8 cellular contexts compared by ENCODE assay signal in genomic region chr17:74213897-74214386, GRCh38. TPM values are rescaled to one million over a fixed set of nuclear protein-coding genes. Genes with fewer than 3 reads are reported as not detected.
DNase-seq lines count a peak whose midpoint lies in the region; ATAC-seq and TF ChIP-seq lines count a peak whose summit lies in the region.

No MANE protein-coding gene starts in this region.

- BruUV-seq in Panc1 (replicated peaks; lab: Mats Ljungman, UMichigan) = no TSS peak

- no peak overlapping the region; the same call in 1 of the 2 replicates for H3K27ac ChIP-seq in Panc1 (ENCODE audit: low read length)
- H3K27ac ChIP-seq in neutrophil = no peak overlapping the region

- DNase-seq in H7 (peak; percentile 64), Panc1 (ENCODE audit: low read depth, low spot score) (no peak), epithelial cell of esophagus (ENCODE audit: low read depth) (no peak), NCI-H345 (lab: John Stamatoyannopoulos, UW) (no peak)
- no peak for DNase-seq in NK-92 treated with Interleukin-12 subunit alpha and Interleukin-12 subunit beta, amount 100 ng/mL, for 24 hours (lab: John Stamatoyannopoulos, UW)

- TF ChIP-seq CTCF in Panc1 (IDR thresholded peaks at IDR 0.05) = no peak
- no peak for TF ChIP-seq CTCF in epithelial cell of esophagus (IDR thresholded peaks at IDR 0.05; ENCODE audit: insufficient read depth, low read depth, low read length, missing control alignments)
- no peak for TF ChIP-seq CTCF in neutrophil (IDR thresholded peaks at IDR 0.05)

- H3K36me3 ChIP-seq in H7 (replicated peaks; ENCODE audit: control insufficient read depth, insufficient read depth, low read length) = peaks cover 6% of the 10 kb centered on the region
- peaks cover 5% of the 10 kb centered on the region; the same call in 1 of the 2 replicates for H3K36me3 ChIP-seq in Panc1 (ENCODE audit: control insufficient read depth, insufficient read depth, low read length)
- H3K36me3 ChIP-seq in neutrophil = peaks cover 13% of the 10 kb centered on the region

- ATAC-seq in Panc1 (no peak), HG03378 (IDR thresholded peaks at IDR 0.05; ENCODE audit: unreplicated experiment) (no peak), HG03457 (IDR thresholded peaks at IDR 0.05; ENCODE audit: unreplicated experiment) (no peak)

- CTCF ChIA-PET in Panc1 (lab: Charles Lee) = no interaction called here

- intact Hi-C loops in Panc1 (cut with micrococcal nuclease; ENCODE audit: unreplicated experiment) = no loop called here

- in situ Hi-C loops in Panc1 (cut with HindIII; ENCODE audit: low pct_unique_long_range_greater_than_20kb, low sequenced_read_pairs) = no loop called here

- H3K27me3 ChIP-seq in H7 (ENCODE audit: control insufficient read depth, insufficient read depth, low read length) (peaks cover 19% of the 10 kb centered on the region), Panc1 (ENCODE audit: control insufficient read depth, insufficient read depth, low read length) (no peaks in the 10 kb centered on the region), neutrophil (peaks cover 59% of the 10 kb centered on the region)

- POLR2A ChIA-PET in Panc1 (lab: Charles Lee) = no interaction called here

- no peaks in the 10 kb centered on the region for H3K9me3 ChIP-seq in Panc1 (ENCODE audit: control insufficient read depth, insufficient read depth, low read depth, low read length)
- H3K9me3 ChIP-seq in neutrophil = no peaks in the 10 kb centered on the region

- H3K4me3 ChIP-seq in H7 (ENCODE audit: insufficient read depth, low read depth, low read length) (peak overlapping the region; percentile 70), Panc1 (ENCODE audit: low read depth in 2 of 2, low read length in 2 of 2) (peak overlapping the region; percentile 49 to 57), epithelial cell of esophagus (ENCODE audit: low read length) (peak overlapping the region; percentile 37), neutrophil (ENCODE audit: low read depth in 1 of 2, low read length in 1 of 2) (peak overlapping the region; percentile 60 to 73)

- H3K4me1 ChIP-seq in Panc1 (ENCODE audit: control insufficient read depth, insufficient read depth, low read length) (peaks cover 39% of the 10 kb centered on the region), neutrophil (ENCODE audit: control insufficient read depth in 1 of 2, insufficient read depth in 1 of 2, low read depth in 1 of 2, low read length in 1 of 2) (peaks cover 29% of the 10 kb centered on the region in 2 experiments)

RNA-seq across cellular contexts. Expression of gene TTYH2, which starts 0.6 kb away (rescaled TPM):
- total RNA-seq in H7 (2014; rRNA removed; shearing (Covaris generic)) = 2.5 and 7.4 TPM in 2 replicates
- 8.3 TPM for total RNA-seq in Panc1 (2021; ENCODE audit: unreplicated experiment)
- polyA plus RNA-seq in Panc1 (2012; ENCODE audit: insufficient read length) = 6.7 TPM

RNA-seq across cellular contexts. Expression of gene RPL38, which starts 10.5 kb away (rescaled TPM):
- total RNA-seq in H7 (2014; rRNA removed; shearing (Covaris generic)) = 1,534 and 2,134 TPM in 2 replicates
- 968 TPM for total RNA-seq in Panc1 (2021; ENCODE audit: unreplicated experiment)
- 1,956 TPM for polyA plus RNA-seq in Panc1 (2012; ENCODE audit: insufficient read length)
